21 cellular contexts compared by ENCODE assay signal in the genomic region with DNA sequence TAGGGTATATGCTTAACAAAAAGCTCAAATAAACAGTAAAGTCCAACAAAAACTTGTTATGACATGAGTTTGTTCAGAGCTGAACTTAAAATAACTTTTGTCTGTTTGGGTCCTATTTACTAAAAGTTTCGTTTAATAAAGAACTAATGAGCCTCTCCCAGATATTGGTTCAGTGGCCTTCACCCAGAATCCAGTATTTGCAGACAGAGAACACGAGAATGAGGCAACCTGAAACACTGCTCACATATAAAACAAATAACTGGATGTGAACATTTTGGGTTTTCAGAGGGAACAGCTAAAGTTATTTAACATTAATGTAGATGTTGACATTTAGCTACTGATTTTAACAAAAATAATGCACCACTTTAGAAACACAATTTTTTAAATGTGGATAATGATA.
DNase-seq lines count a peak whose midpoint lies in the region; ATAC-seq, FAIRE-seq and TF ChIP-seq lines count a peak whose summit lies in the region.
"Had no signal": no experiment of that assay in that cellular context is flagged by ENCODE, and none has a peak within 500 bp of the region (broad histone marks: within the 10 kb centered on the region; RNA-seq: fewer than 3 reads in every experiment).

No MANE protein-coding gene starts in this region.

- H3K4me1 ChIP-seq in H1 (replicated peaks in 1 of 4; ENCODE audit: control insufficient read depth in 3 of 4, insufficient read depth in 4 of 4, low read length in 3 of 4) (no peaks in the 10 kb centered on the region), small intestine (ENCODE audit: control insufficient read depth in 2 of 2, insufficient read depth in 1 of 2, low read depth in 1 of 2, low read length in 1 of 2) (no peaks in the 10 kb centered on the region)
- H3K4me1 ChIP-seq: BLaER1 treated with 17β-estradiol and CSF1 and Interleukin-3, amounts not matched to agents 10 nM and 100 nM; Caco-2 had no signal

- H3K9ac ChIP-seq in H1 (replicated peaks in 1 of 4; ENCODE audit: extremely low read depth in 1 of 4, low read depth in 3 of 4, low read length in 3 of 4) = no peak overlapping the region
- H3K9ac ChIP-seq: BLaER1 treated with 17β-estradiol and CSF1 and Interleukin-3, amounts not matched to agents 10 nM and 100 nM had no signal

- no peak overlapping the region for H4K91ac ChIP-seq in H1 (replicated peaks; ENCODE audit: insufficient read length, low read length)

- no peak overlapping the region for H3K23ac ChIP-seq in H1 (ENCODE audit: insufficient read length)

- no peak overlapping the region for H2BK120ac ChIP-seq in H1 (replicated peaks; ENCODE audit: low read depth, low read length)

- H2BK12ac ChIP-seq in H1 (ENCODE audit: low read depth, low read length) = no peak overlapping the region

- H3K36me3 ChIP-seq in H1 (ENCODE audit: control insufficient read depth in 2 of 4, insufficient read depth in 4 of 4, low read length in 3 of 4) (peaks cover 0 to 5% (median 0%) of the 10 kb centered on the region in 4 experiments; a peak in 1 of 8 replicates), small intestine (ENCODE audit: control insufficient read depth in 2 of 2, insufficient read depth in 2 of 2, low read length in 2 of 2) (peaks cover 0 to 2% of the 10 kb centered on the region in 2 donors)
- H3K36me3 ChIP-seq: BLaER1 treated with 17β-estradiol and CSF1 and Interleukin-3, amounts not matched to agents 10 nM and 100 nM had no signal

- TF ChIP-seq EP300 in H1 (IDR thresholded peaks at IDR 0.05; ENCODE audit: borderline replicate concordance in 1 of 2, low read depth in 2 of 2, low read length in 2 of 2) = no peak

- H3K14ac ChIP-seq in H1 (ENCODE audit: insufficient read length) = no peak overlapping the region

- TF ChIP-seq RAD21 in H1 (IDR thresholded peaks at IDR 0.05 in 1 of 2, conservative IDR thresholded peaks at IDR 0.05 in 1 of 2; ENCODE audit: low read depth in 2 of 2, low read length in 2 of 2) = no peak

- H2AK5ac ChIP-seq in H1 (ENCODE audit: low read depth, low read length) = no peak overlapping the region

- FAIRE-seq in H1 (lab: Jason Lieb, UNC) (peak; percentile 42), small intestine (lab: Jason Lieb, UNC) (peak; percentile 77)
- FAIRE-seq: A204.1, D721Med, G401.6, GM12891, GM19239 had no signal

- no peak overlapping the region for H3K4me2 ChIP-seq in H1 (ENCODE audit: insufficient read depth in 1 of 2, low read depth in 2 of 2, low read length in 2 of 2)
- H3K4me2 ChIP-seq: BLaER1 treated with 17β-estradiol and CSF1 and Interleukin-3, amounts not matched to agents 10 nM and 100 nM had no signal

- no peak overlapping the region for H2BK5ac ChIP-seq in H1 (ENCODE audit: low read depth, low read length)

- no peaks in the 10 kb centered on the region for H4K20me1 ChIP-seq in H1 (replicated peaks in 1 of 2; ENCODE audit: control insufficient read depth in 1 of 2, insufficient read depth in 2 of 2, low read length in 2 of 2)
- H4K20me1 ChIP-seq: BLaER1 treated with 17β-estradiol and CSF1 and Interleukin-3, amounts not matched to agents 10 nM and 100 nM had no signal

- WGBS in H1 (ENCODE audit: extremely low coverage in 1 of 2, insufficient coverage in 1 of 2, insufficient read length in 1 of 2, insufficient replicate concordance in 2 of 2, low coverage in 1 of 2, low lambda C conversion rate in 2 of 2, missing lambda C conversion rate in 1 of 2), 2 experiments = 80% methylated on average over 2 of the region's 2 CpGs; no CpG with 5 or more reads in 1 of the 2 experiments
- whole genome bisulfite sequencing in small intestine, 3 donors = 70 to 79% (median 71%) methylated on average over 2 of the region's 2 CpGs

- no peak overlapping the region for H3K56ac ChIP-seq in H1 (replicated peaks; ENCODE audit: insufficient read length, low read depth, low read length)

- H3K27ac ChIP-seq in H1 (ENCODE audit: low read depth, low read length) (no peak overlapping the region), small intestine (ENCODE audit: low read depth in 1 of 2, low read length in 1 of 2) (no peak overlapping the region)
- H3K27ac ChIP-seq: BLaER1 treated with 17β-estradiol and CSF1 and Interleukin-3, amounts not matched to agents 10 nM and 100 nM; C4-2B had no signal

- no peak overlapping the region for H4K8ac ChIP-seq in H1 (ENCODE audit: extremely low read depth, insufficient read depth, low read length)

- DNase-seq in H1 (ENCODE audit: low read depth in 1 of 2, low spot score in 2 of 2) (no peak), left lobe of liver (ENCODE audit: low spot score) (no peak), small intestine (no peak), AG08395 (ENCODE audit: low spot score) (no peak)
- DNase-seq: 8988T; ACHN; AML-193; Caco-2; Calu3; CD4-positive, alpha-beta T cell; CD8-positive, alpha-beta T cell; DMS79 treated with DMSO at 0.1 percent for 48 hours; GF-D8 had no signal

- H2BK15ac ChIP-seq in H1 (ENCODE audit: low read length) = no peak overlapping the region

- no peak overlapping the region for H4K5ac ChIP-seq in H1 (ENCODE audit: insufficient read length, low read depth, low read length)

- H3K27me3 ChIP-seq in H1 (replicated peaks in 1 of 4; ENCODE audit: control insufficient read depth in 3 of 4, extremely low read depth in 1 of 4, insufficient read depth in 3 of 4, low read length in 3 of 4) (peaks cover 0 to 1% (median 0%) of the 10 kb centered on the region in 4 experiments; a peak in 1 of 7 replicates), small intestine (ENCODE audit: control insufficient read depth in 2 of 2, insufficient read depth in 2 of 2, low read length in 2 of 2) (no peaks in the 10 kb centered on the region)
- H3K27me3 ChIP-seq: BLaER1 treated with 17β-estradiol and CSF1 and Interleukin-3, amounts not matched to agents 10 nM and 100 nM had no signal

- TF ChIP-seq POLR2A in H1 (IDR thresholded peaks at IDR 0.05; ENCODE audit: control extremely low read depth in 1 of 2, low read depth in 2 of 2, low read length in 2 of 2) = no peak

- no peak overlapping the region for H3K18ac ChIP-seq in H1 (ENCODE audit: extremely low read depth, low read length)

- H3K23me2 ChIP-seq in H1 (ENCODE audit: low read depth, low read length) = no peaks in the 10 kb centered on the region

- H3K9me3 ChIP-seq in H1 (ENCODE audit: insufficient read depth in 2 of 2, low read depth in 1 of 2, low read length in 1 of 2) (peaks cover 6 to 8% of the 10 kb centered on the region in 2 experiments; a peak in 2 of 4 replicates), small intestine (ENCODE audit: control insufficient read depth, low read depth) (no peaks in the 10 kb centered on the region)
- H3K9me3 ChIP-seq: BLaER1 treated with 17β-estradiol and CSF1 and Interleukin-3, amounts not matched to agents 10 nM and 100 nM; Caco-2 had no signal

- H3K79me2 ChIP-seq in H1 (ENCODE audit: control insufficient read depth in 1 of 2, insufficient read depth in 2 of 2, low read length in 2 of 2) = no peaks in the 10 kb centered on the region

- CTCF ChIA-PET in H1 (lab: Charles Lee; ENCODE audit: partially characterized antibody) = interaction anchor here (0.6 to 0.8 kb wide), 2 partner anchors 820 to 867 kb away, joined by 3 to 4 read pairs; no protein-coding TSS in a partner anchor

- POLR2A ChIA-PET in H1 (lab: Charles Lee; ENCODE audit: partially characterized antibody) = no interaction called here

- no peaks in the 10 kb centered on the region for H3K79me1 ChIP-seq in H1 (ENCODE audit: low read depth, low read length)

- no peak for TF ChIP-seq CTCF in H1 (IDR thresholded peaks at IDR 0.05; ENCODE audit: control extremely low read depth in 1 of 3, insufficient read depth in 1 of 3, low read depth in 1 of 3, low read length in 3 of 3)

- H2BK20ac ChIP-seq in H1 (ENCODE audit: low read length) = no peak overlapping the region

- ATAC-seq in left lobe of liver = peak; percentile 80
- ATAC-seq in HG02884 (IDR thresholded peaks at IDR 0.05; ENCODE audit: unreplicated experiment) = no peak
- ATAC-seq: CD8-positive, alpha-beta T cell had no signal

- no peak overlapping the region for H2AFZ ChIP-seq in H1 (ENCODE audit: low read length)

- H3K4ac ChIP-seq in H1 (replicated peaks; ENCODE audit: insufficient read length, low read depth, low read length) = no peak overlapping the region

- no peak overlapping the region for H3K4me3 ChIP-seq in H1 (ENCODE audit: extremely low read depth in 1 of 4, insufficient read depth in 2 of 4, low read depth in 3 of 4, low read length in 4 of 4)
- H3K4me3 ChIP-seq in small intestine (ENCODE audit: low read depth in 1 of 2, low read length in 2 of 2) = no peak overlapping the region
- H3K4me3 ChIP-seq: BLaER1 treated with 17β-estradiol and CSF1 and Interleukin-3, amounts not matched to agents 10 nM and 100 nM had no signal

TF ChIP-seq in H1, 55 proteins besides CTCF, POLR2A, EP300 and RAD21:
- TF ChIP-seq TAF7 (optimal IDR thresholded peaks at IDR 0.05; ENCODE audit: borderline replicate concordance, low read depth, low read length) (no peak), JUND (IDR thresholded peaks at IDR 0.05; ENCODE audit: low read length) (no peak), RFX5 (IDR thresholded peaks at IDR 0.05; ENCODE audit: borderline replicate concordance, low read depth, low read length) (no peak), ZNF274 (IDR thresholded peaks at IDR 0.05; ENCODE audit: borderline replicate concordance, extremely low read depth, low read length) (no peak), RBBP5 (IDR thresholded peaks at IDR 0.05; ENCODE audit: borderline replicate concordance, low read depth, low read length) (no peak), TCF12 (IDR thresholded peaks at IDR 0.05; ENCODE audit: low read depth, low read length) (no peak), PHF8 (conservative IDR thresholded peaks at IDR 0.05; ENCODE audit: low read depth, low read length) (no peak), KDM4A (IDR thresholded peaks at IDR 0.05; ENCODE audit: low read depth, low read length, severe bottlenecking) (no peak), SIRT6 (IDR thresholded peaks at IDR 0.05; ENCODE audit: low read length) (no peak), CBX8 (IDR thresholded peaks at IDR 0.05; ENCODE audit: borderline replicate concordance, low read depth, low read length) (no peak)
- TF ChIP-seq, protein P1, sequence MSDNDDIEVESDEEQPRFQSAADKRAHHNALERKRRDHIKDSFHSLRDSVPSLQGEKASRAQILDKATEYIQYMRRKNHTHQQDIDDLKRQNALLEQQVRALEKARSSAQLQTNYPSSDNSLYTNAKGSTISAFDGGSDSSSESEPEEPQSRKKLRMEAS (IDR thresholded peaks at IDR 0.05) = no peak
